In genomic region chr4:129213692-129214091, GRCh38 we compare ENCODE assay signal across 22 cellular contexts.
"Had no signal": no experiment of that assay in that cellular context is flagged by ENCODE, and none has a peak within 500 bp of the region (broad histone marks: within the 10 kb centered on the region; RNA-seq: fewer than 3 reads in every experiment).

No MANE protein-coding gene starts in this region.

- H3K27me3 ChIP-seq: esophagus muscularis mucosa, foreskin keratinocyte, gastroesophageal sphincter, sigmoid colon, spleen, testis, tibial artery had no signal

- H3K9me3 ChIP-seq: esophagus muscularis mucosa, gastroesophageal sphincter, lower lobe of right lung, sigmoid colon, spleen, testis, tibial artery had no signal

- H3K36me3 ChIP-seq: esophagus muscularis mucosa, gastroesophageal sphincter, lower lobe of right lung, sigmoid colon, spleen, tibial artery had no signal

- H3K4me1 ChIP-seq: esophagus muscularis mucosa, foreskin keratinocyte, gastroesophageal sphincter, lower lobe of right lung, parathyroid adenoma, sigmoid colon, spleen, testis had no signal

- DNase-seq: dermis blood vessel endothelial cell; effector memory CD4-positive, alpha-beta T cell; foreskin keratinocyte; hypothalamus; immature natural killer cell; islet precursor cell; kidney glomerular epithelial cell; lower lobe of right lung; naive B cell; sigmoid colon; spleen; stimulated activated CD4-positive, alpha-beta T cell treated with anti-CD3 and anti-CD28 coated beads, Interleukin-4, amount 100 ng/mL, for 4 hours; stimulated activated naive CD8-positive, alpha-beta T cell treated with anti-CD3 and anti-CD28 coated beads, Interleukin-15, Interleukin-2, amounts not matched to agents 100 U/mL and 50 U/mL, for 24 hours; substantia nigra; testis; tibial artery had no signal

- H3K27ac ChIP-seq: coronary artery, esophagus muscularis mucosa, foreskin keratinocyte, gastroesophageal sphincter, lower lobe of right lung, parathyroid adenoma, sigmoid colon, spleen, testis, tibial artery had no signal

- H3K4me3 ChIP-seq: coronary artery, esophagus muscularis mucosa, gastroesophageal sphincter, lower lobe of right lung, sigmoid colon, spleen, testis, tibial artery had no signal

- ATAC-seq: foreskin keratinocyte; gastroesophageal sphincter; lower lobe of right lung; natural killer cell treated with Interleukin-12 subunit alpha and Interleukin-12 subunit beta and Interleukin-15 and Interleukin-18, amount 100 ng/mL, for 72 hours; stimulated activated memory B cell treated with anti-CD40 and anti-IgM and Interleukin-4, amounts not matched to agents 10 μg/mL and 1 μg/mL and 100 μg/mL, for 72 hours; stimulated activated naive CD8-positive, alpha-beta T cell treated with anti-CD3 and anti-CD28 coated beads, Interleukin-15, Interleukin-2, amounts not matched to agents 100 U/mL and 50 U/mL, for 24 hours had no signal
